1 cellular context compared by ENCODE assay signal in genomic region chr3:69214241-69214640, GRCh38.
TF ChIP-seq lines count a peak whose summit lies in the region.

No MANE protein-coding gene starts in this region.

TF ChIP-seq in GM12878, 131 proteins besides CTCF, POLR2A, EP300 and RAD21:
- TF ChIP-seq POLR2AphosphoS2 (IDR thresholded peaks at IDR 0.05; ENCODE audit: low read depth, low read length) (no peak), CBX5 (IDR thresholded peaks at IDR 0.05; ENCODE audit: low read depth) (no peak), ZZZ3 (IDR thresholded peaks at IDR 0.05; ENCODE audit: control insufficient read depth, insufficient read length, low read depth) (no peak), PKNOX1 (IDR thresholded peaks at IDR 0.05) (no peak)
TF ChIP-seq in GM12878: peak in this region for 0.
